ENCODE assay signal across 27 cellular contexts in genomic region chr2:58304843-58305242, GRCh38.
"Had no signal": no experiment of that assay in that cellular context is flagged by ENCODE, and none has a peak within 500 bp of the region (broad histone marks: within the 10 kb centered on the region; RNA-seq: fewer than 3 reads in every experiment).

No MANE protein-coding gene starts in this region.

- H3K27ac ChIP-seq: neutrophil, pancreas, prostate gland, right atrium auricular region, right lobe of liver, sigmoid colon, stomach, thoracic aorta, thyroid gland, tibial nerve, upper lobe of left lung, vagina had no signal

- H3K27me3 Mint-ChIP-seq: natural killer cell treated with Interleukin-12 subunit alpha and Interleukin-12 subunit beta and Interleukin-15 and Interleukin-18, amount 100 ng/mL, for 72 hours had no signal

- H3K4me1 ChIP-seq: pancreas, prostate gland, right atrium auricular region, right lobe of liver, sigmoid colon, stomach, thyroid gland, tibial nerve, upper lobe of left lung, vagina had no signal

- DNase-seq: nephron progenitor cell; nucleus accumbens; pancreas; retina; right lobe of liver; sigmoid colon; small intestine; stimulated activated CD4-positive, alpha-beta T cell treated with anti-CD3 and anti-CD28 coated beads, Interleukin-15, amount 100 ng/mL, for 24 hours; stimulated activated CD4-positive, alpha-beta T cell treated with anti-CD3 and anti-CD28 coated beads, Interleukin-2, amount 100 ng/mL, for 24 hours; stimulated activated CD4-positive, alpha-beta T cell treated with anti-CD3 and anti-CD28 coated beads, Interleukin-2, amount 100 ng/mL, for 48 hours; stimulated activated CD4-positive, alpha-beta T cell treated with anti-CD3 and anti-CD28 coated beads, Interleukin-4, amount 100 ng/mL, for 24 hours; stimulated activated naive B cell treated with anti-CD40 and anti-IgM and Interleukin-4, amounts not matched to agents 10 μg/mL and 1 μg/mL and 100 μg/mL, for 72 hours; stimulated activated naive CD4-positive, alpha-beta T cell treated with Interleukin-2 at 50 U/mL for 16 hours; stomach; thyroid gland; trophoblast cell; upper lobe of left lung had no signal

- H3K36me3 Mint-ChIP-seq: natural killer cell treated with Interleukin-12 subunit alpha and Interleukin-12 subunit beta and Interleukin-15 and Interleukin-18, amount 100 ng/mL, for 72 hours; stimulated activated effector memory CD8-positive, alpha-beta T cell treated with anti-CD3 and anti-CD28 coated beads, Interleukin-12 subunit alpha, Interleukin-12 subunit beta, amount 100 ng/mL, for 72 hours; stimulated activated naive B cell treated with anti-CD40 and anti-IgM and Interleukin-4, amounts not matched to agents 10 μg/mL and 1 μg/mL and 100 μg/mL, for 72 hours had no signal

- H3K27ac Mint-ChIP-seq: natural killer cell treated with Interleukin-12 subunit alpha and Interleukin-12 subunit beta and Interleukin-15 and Interleukin-18, amount 100 ng/mL, for 72 hours; nephron progenitor cell; stimulated activated effector memory CD8-positive, alpha-beta T cell treated with anti-CD3 and anti-CD28 coated beads, Interleukin-12 subunit alpha, Interleukin-12 subunit beta, amount 100 ng/mL, for 72 hours; stimulated activated naive B cell treated with anti-CD40 and anti-IgM and Interleukin-4, amounts not matched to agents 10 μg/mL and 1 μg/mL and 100 μg/mL, for 72 hours; stimulated activated naive CD8-positive, alpha-beta T cell treated with anti-CD3 and anti-CD28 coated beads, Interleukin-15, Interleukin-2, amounts not matched to agents 100 ng/mL and 50 ng/mL, for 24 hours had no signal

- H3K9me3 ChIP-seq: neutrophil, pancreas, prostate gland, right atrium auricular region, right lobe of liver, sigmoid colon, stomach, thoracic aorta, thyroid gland, tibial nerve, upper lobe of left lung, vagina had no signal

- ATAC-seq: natural killer cell treated with Interleukin-12 subunit alpha and Interleukin-12 subunit beta and Interleukin-15 and Interleukin-18, amount 100 ng/mL, for 72 hours; pancreas; right lobe of liver; stimulated activated effector memory CD8-positive, alpha-beta T cell treated with anti-CD3 and anti-CD28 coated beads, Interleukin-12 subunit alpha, Interleukin-12 subunit beta, amount 100 ng/mL, for 72 hours; stimulated activated naive B cell treated with anti-CD40 and anti-IgM and Interleukin-4, amounts not matched to agents 10 μg/mL and 1 μg/mL and 100 μg/mL, for 72 hours had no signal

- H3K4me1 Mint-ChIP-seq: nephron progenitor cell; neural crest cell; stimulated activated effector memory CD8-positive, alpha-beta T cell treated with anti-CD3 and anti-CD28 coated beads, Interleukin-12 subunit alpha, Interleukin-12 subunit beta, amount 100 ng/mL, for 72 hours; stimulated activated naive B cell treated with anti-CD40 and anti-IgM and Interleukin-4, amounts not matched to agents 10 μg/mL and 1 μg/mL and 100 μg/mL, for 72 hours had no signal

- H3K27me3 ChIP-seq: neutrophil, pancreas, right atrium auricular region, right lobe of liver, sigmoid colon, stomach, thyroid gland, tibial nerve, upper lobe of left lung, vagina had no signal

- H3K36me3 ChIP-seq: neutrophil, pancreas, prostate gland, right atrium auricular region, right lobe of liver, sigmoid colon, stomach, thoracic aorta, thyroid gland, tibial nerve, upper lobe of left lung, vagina had no signal

- H3K9me3 Mint-ChIP-seq: nephron progenitor cell; stimulated activated effector memory CD8-positive, alpha-beta T cell treated with anti-CD3 and anti-CD28 coated beads, Interleukin-12 subunit alpha, Interleukin-12 subunit beta, amount 100 ng/mL, for 72 hours; stimulated activated naive CD8-positive, alpha-beta T cell treated with anti-CD3 and anti-CD28 coated beads, Interleukin-15, Interleukin-2, amounts not matched to agents 100 ng/mL and 50 ng/mL, for 24 hours had no signal

- H3K4me3 Mint-ChIP-seq: natural killer cell treated with Interleukin-12 subunit alpha and Interleukin-12 subunit beta and Interleukin-15 and Interleukin-18, amount 100 ng/mL, for 72 hours; nephron progenitor cell; neural crest cell; stimulated activated effector memory CD8-positive, alpha-beta T cell treated with anti-CD3 and anti-CD28 coated beads, Interleukin-12 subunit alpha, Interleukin-12 subunit beta, amount 100 ng/mL, for 72 hours; stimulated activated naive B cell treated with anti-CD40 and anti-IgM and Interleukin-4, amounts not matched to agents 10 μg/mL and 1 μg/mL and 100 μg/mL, for 72 hours; stimulated activated naive CD8-positive, alpha-beta T cell treated with anti-CD3 and anti-CD28 coated beads, Interleukin-15, Interleukin-2, amounts not matched to agents 100 ng/mL and 50 ng/mL, for 24 hours had no signal

- H3K4me3 ChIP-seq: pancreas, prostate gland, right atrium auricular region, right lobe of liver, sigmoid colon, stomach, thoracic aorta, thyroid gland, tibial nerve, upper lobe of left lung, vagina had no signal
